In genomic region chr15:37880835-37881153, GRCh38 we compare ENCODE assay signal across 28 cellular contexts. TPM values are rescaled to one million over a fixed set of nuclear protein-coding genes. Genes with fewer than 3 reads are reported as not detected.
"Had no signal": no experiment of that assay in that cellular context is flagged by ENCODE, and none has a peak within 500 bp of the region (broad histone marks: within the 10 kb centered on the region; RNA-seq: fewer than 3 reads in every experiment).

No MANE protein-coding gene starts in this region.

- H3K9me3 ChIP-seq: body of pancreas, lower lobe of right lung, sigmoid colon, transverse colon, uterus had no signal

- H3K36me3 ChIP-seq: lower lobe of right lung, sigmoid colon, transverse colon, uterus had no signal

- H3K4me1 ChIP-seq: body of pancreas, lower lobe of right lung, transverse colon, uterus had no signal

- H3K9me3 Mint-ChIP-seq: activated B cell treated with CpG ODN at 0.5 μM for 24 hours; activated naive CD4-positive, alpha-beta T cell treated with anti-CD3 and anti-CD28 coated beads, Interleukin-2, amount 50 U/mL, for 24 hours; naive thymus-derived CD4-positive, alpha-beta T cell; stimulated activated naive B cell treated with anti-CD40 and anti-IgM and Interleukin-4, amounts not matched to agents 10 μg/mL and 1 μg/mL and 100 μg/mL, for 72 hours had no signal

- FAIRE-seq: kidney had no signal

- H3K4me1 Mint-ChIP-seq: activated B cell treated with CpG ODN at 0.5 μM for 24 hours; activated CD4-positive, alpha-beta T cell treated with anti-CD3 and anti-CD28 coated beads for 36 hours; activated CD8-positive, alpha-beta memory T cell treated with anti-CD3 and anti-CD28 coated beads, Interleukin-2, amount 10 ng/mL, durations not matched to agents 7 days and 5 days; activated naive CD4-positive, alpha-beta T cell treated with anti-CD3 and anti-CD28 coated beads, Interleukin-2, amount 50 U/mL, for 24 hours; naive thymus-derived CD4-positive, alpha-beta T cell; stimulated activated naive B cell treated with anti-CD40 and anti-IgM and Interleukin-4, amounts not matched to agents 10 μg/mL and 1 μg/mL and 100 μg/mL, for 72 hours had no signal

- H3K27ac Mint-ChIP-seq: activated B cell treated with CpG ODN at 0.5 μM for 24 hours; activated CD4-positive, alpha-beta T cell treated with anti-CD3 and anti-CD28 coated beads for 36 hours; activated CD8-positive, alpha-beta memory T cell treated with anti-CD3 and anti-CD28 coated beads, Interleukin-2, amount 10 ng/mL, durations not matched to agents 7 days and 5 days; activated naive CD4-positive, alpha-beta T cell treated with anti-CD3 and anti-CD28 coated beads, Interleukin-2, amount 50 U/mL, for 24 hours; naive thymus-derived CD4-positive, alpha-beta T cell; stimulated activated naive B cell treated with anti-CD40 and anti-IgM and Interleukin-4, amounts not matched to agents 10 μg/mL and 1 μg/mL and 100 μg/mL, for 72 hours had no signal

- DNase-seq: activated B cell treated with CpG ODN at 0.5 μM for 24 hours; activated CD4-positive, alpha-beta T cell treated with anti-CD3 and anti-CD28 coated beads, Interleukin-2, amount 50 U/mL, for 48 hours; activated CD8-positive, alpha-beta memory T cell treated with anti-CD3 and anti-CD28 coated beads, Interleukin-2, amount 10 ng/mL, durations not matched to agents 7 days and 5 days; activated gamma-delta T cell; activated T-cell treated with anti-CD3 and anti-CD28 coated beads for 4 hours; effector CD8-positive, alpha-beta T cell; kidney; lower lobe of right lung; naive thymus-derived CD4-positive, alpha-beta T cell; sigmoid colon; stimulated activated CD4-positive, alpha-beta T cell treated with anti-CD3 and anti-CD28 coated beads, Interleukin-2, amount 100 ng/mL, for 48 hours; stimulated activated CD8-positive, alpha-beta memory T cell treated with anti-CD3 and anti-CD28 coated beads, Interleukin-4, amount 100 ng/mL, for 48 hours; stimulated activated naive B cell treated with anti-CD40 and anti-IgM and Interleukin-4, amounts not matched to agents 10 μg/mL and 1 μg/mL and 100 μg/mL, for 72 hours; T1000; transverse colon; uterus had no signal

- H3K27me3 ChIP-seq: body of pancreas, foreskin keratinocyte, sigmoid colon, uterus had no signal

- H3K27ac ChIP-seq: body of pancreas, foreskin keratinocyte, lower lobe of right lung, transverse colon, uterus had no signal

- H3K4me3 Mint-ChIP-seq: activated B cell treated with CpG ODN at 0.5 μM for 24 hours; activated CD4-positive, alpha-beta T cell treated with anti-CD3 and anti-CD28 coated beads for 36 hours; activated CD8-positive, alpha-beta memory T cell treated with anti-CD3 and anti-CD28 coated beads, Interleukin-2, amount 10 ng/mL, durations not matched to agents 7 days and 5 days; activated naive CD4-positive, alpha-beta T cell treated with anti-CD3 and anti-CD28 coated beads, Interleukin-2, amount 50 U/mL, for 24 hours; naive thymus-derived CD4-positive, alpha-beta T cell; stimulated activated naive B cell treated with anti-CD40 and anti-IgM and Interleukin-4, amounts not matched to agents 10 μg/mL and 1 μg/mL and 100 μg/mL, for 72 hours had no signal

- H3K4me3 ChIP-seq: body of pancreas, lower lobe of right lung, sigmoid colon, smooth muscle cell, transverse colon, uterus had no signal

- H3K36me3 Mint-ChIP-seq: activated CD8-positive, alpha-beta memory T cell treated with anti-CD3 and anti-CD28 coated beads, Interleukin-2, amount 10 ng/mL, durations not matched to agents 7 days and 5 days; activated naive CD4-positive, alpha-beta T cell treated with anti-CD3 and anti-CD28 coated beads, Interleukin-2, amount 50 U/mL, for 24 hours; naive thymus-derived CD4-positive, alpha-beta T cell; stimulated activated naive B cell treated with anti-CD40 and anti-IgM and Interleukin-4, amounts not matched to agents 10 μg/mL and 1 μg/mL and 100 μg/mL, for 72 hours had no signal

RNA-seq across cellular contexts. Expression of gene TMCO5A, which starts 53.6 kb away (rescaled TPM):
- total RNA-seq: activated B cell treated with CpG ODN at 0.5 μM for 24 hours; activated CD4-positive, alpha-beta T cell treated with anti-CD3 and anti-CD28 coated beads for 36 hours; activated CD8-positive, alpha-beta memory T cell treated with anti-CD3 and anti-CD28 coated beads, Interleukin-2, amount 10 ng/mL, durations not matched to agents 7 days and 5 days; body of pancreas; cardiac septum; dermis blood vessel endothelial cell; foreskin keratinocyte; glomerular endothelial cell; kidney; left lobe of liver; lower lobe of right lung; naive thymus-derived CD4-positive, alpha-beta T cell; osteoblast; posterior vena cava; sigmoid colon; smooth muscle cell; temporal lobe; uterus had no signal
